ENCODE assay signal across 9 cellular contexts in genomic region chr6:1424306-1424927, GRCh38. TPM values are rescaled to one million over a fixed set of nuclear protein-coding genes. Genes with fewer than 3 reads are reported as not detected.
A peak's percentile ranks its signal among the peaks of the same experiment; 100 is the strongest.
DNase-seq lines count a peak whose midpoint lies in the region; ATAC-seq and TF ChIP-seq lines count a peak whose summit lies in the region.
"Had no signal": no experiment of that assay in that cellular context is flagged by ENCODE, and none has a peak within 500 bp of the region (broad histone marks: within the 10 kb centered on the region; RNA-seq: fewer than 3 reads in every experiment).

No MANE protein-coding gene starts in this region.

- DNase-seq in AG08396 (ENCODE audit: low spot score) (peak; percentile 84), GM12865 (ENCODE audit: low read depth) (peak; percentile 32), NCI-H2171 treated with DMSO at 0.1 percent for 48 hours (lab: John Stamatoyannopoulos, UW) (peak; percentile 28), astrocyte of the spinal cord (ENCODE audit: low read depth, low spot score) (peak; percentile 57), iris pigment epithelial cell (ENCODE audit: low read depth) (peak; percentile 78), testis (peak; percentile 62)

- H3K27ac ChIP-seq in testis: no peak overlapping the region
- H3K27ac ChIP-seq: thoracic aorta had no signal

- ATAC-seq in HG02759 (IDR thresholded peaks at IDR 0.05; ENCODE audit: unreplicated experiment) (no peak), HG03097 (IDR thresholded peaks at IDR 0.05; ENCODE audit: low FRiP score, unreplicated experiment) (no peak)

- 44 to 58% methylated on average over 16 of the region's 16 CpGs for WGBS in testis, 2 donors

- no peak for TF ChIP-seq POLR2A in testis (IDR thresholded peaks at IDR 0.05)

- no peaks in the 10 kb centered on the region for H3K4me1 ChIP-seq in testis

- intact Hi-C loops in testis (cut with DNase I; ENCODE audit: low total_unique reads): no loop called here

- H3K4me3 ChIP-seq in GM12865 (ENCODE audit: low read depth, low read length) (no peak overlapping the region), astrocyte of the spinal cord (ENCODE audit: low read depth, low read length) (no peak overlapping the region), testis (no peak overlapping the region)
- H3K4me3 ChIP-seq: thoracic aorta had no signal

- H3K36me3 ChIP-seq in testis (ENCODE audit: low read depth, missing control alignments): no peaks in the 10 kb centered on the region
- H3K36me3 ChIP-seq: thoracic aorta had no signal

- peak; percentile 61 for TF ChIP-seq CTCF in GM12865 (IDR thresholded peaks at IDR 0.05; ENCODE audit: insufficient read depth, low read depth, low read length, missing control alignments)
- TF ChIP-seq CTCF in astrocyte of the spinal cord (IDR thresholded peaks at IDR 0.05; ENCODE audit: low read depth, low read length): peak; percentile 70
- TF ChIP-seq CTCF in testis (IDR thresholded peaks at IDR 0.05): peak in 1 of 3 experiments; percentile 44

- H3K9me3 ChIP-seq in testis: no peaks in the 10 kb centered on the region

- in situ Hi-C loops in astrocyte of the spinal cord (cut with HindIII; ENCODE audit: low sequenced_read_pairs): no loop called here

- no peaks in the 10 kb centered on the region for H3K27me3 ChIP-seq in testis

RNA-seq across cellular contexts. Expression of gene FOXF2, which starts 35.0 kb away (rescaled TPM):
- 1 to 10 TPM; 3.3 to 4.7 TPM for total RNA-seq in testis
- 1.2 TPM for polyA plus RNA-seq in testis (ENCODE audit: insufficient read depth, low read depth, low replicate concordance)

Comparison
In these comparisons a context has a peak if more than half of its experiments do, and no peak if none do; other contexts are left out.
1. DNase-seq: peak in every context shown above with its lines; median percentile 84 in AG08396; 78 in iris pigment epithelial cell; 62 in testis; 57 in astrocyte of the spinal cord; 32 in GM12865; 28 in NCI-H2171 treated with DMSO at 0.1 percent for 48 hours.